18 cellular contexts compared by ENCODE assay signal in the genomic region with DNA sequence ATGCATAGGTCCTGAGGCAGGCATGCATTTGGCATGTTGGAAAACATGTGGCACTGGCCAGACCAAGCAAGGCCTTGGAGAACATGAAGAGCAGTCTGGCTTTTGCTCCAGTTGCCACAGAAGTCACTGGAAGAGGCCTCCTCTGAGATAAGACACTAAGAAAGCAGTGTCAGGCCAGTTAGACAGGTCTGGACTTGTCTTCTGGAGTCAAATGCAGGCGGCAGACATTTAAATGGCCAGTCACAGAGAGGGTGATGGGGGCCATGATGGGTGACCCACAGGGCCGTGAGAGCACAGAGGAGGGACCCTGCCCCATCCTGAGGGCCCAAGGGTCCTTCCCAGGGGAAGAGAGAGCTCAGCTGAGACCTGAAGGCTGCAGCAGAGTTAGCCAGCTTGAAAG. TPM values are rescaled to one million over a fixed set of nuclear protein-coding genes. Genes with fewer than 3 reads are reported as not detected.
DNase-seq lines count a peak whose midpoint lies in the region; ATAC-seq and TF ChIP-seq lines count a peak whose summit lies in the region.
"Had no signal": no experiment of that assay in that cellular context is flagged by ENCODE, and none has a peak within 500 bp of the region (broad histone marks: within the 10 kb centered on the region; RNA-seq: fewer than 3 reads in every experiment).

No MANE protein-coding gene starts in this region.

- H3K4me1 ChIP-seq in HEK293 (ENCODE audit: control insufficient read depth, insufficient read depth, low read length): no peaks in the 10 kb centered on the region; the same call in 1 of the 2 replicates
- peaks cover 11% of the 10 kb centered on the region for H3K4me1 ChIP-seq in adipocyte (ENCODE audit: control insufficient read depth, insufficient read depth, low read length)
- H3K4me1 ChIP-seq in mesodermal cell (ENCODE audit: control insufficient read depth, insufficient read depth, low read length, poor library complexity, severe bottlenecking): peaks cover 11% of the 10 kb centered on the region

- H3K4me3 ChIP-seq in HEK293 (ENCODE audit: low read depth, low read length) (no peak overlapping the region), adipocyte (ENCODE audit: low read length) (no peak overlapping the region), mesodermal cell (ENCODE audit: extremely low read depth, insufficient read depth, low read length, poor library complexity, severe bottlenecking) (no peak overlapping the region)

- H3K9ac ChIP-seq in adipocyte (ENCODE audit: low read length): peak overlapping the region; percentile 50

- no peaks in the 10 kb centered on the region for H3K9me3 ChIP-seq in HEK293 (ENCODE audit: control insufficient read depth, insufficient read depth, low read depth, low read length)
- H3K9me3 ChIP-seq in adipocyte (ENCODE audit: control insufficient read depth, low read length): no peaks in the 10 kb centered on the region
- H3K9me3 ChIP-seq in mesodermal cell (ENCODE audit: control insufficient read depth, low read length): no peaks in the 10 kb centered on the region

- no peak for TF ChIP-seq CTCF in C4-2B (conservative IDR thresholded peaks at IDR 0.05)
- TF ChIP-seq CTCF in HEK293 (tag by site-specific recombination; IDR thresholded peaks at IDR 0.05): no peak

- POLR2A ChIA-PET in HEK293 (lab: Yijun Ruan, JAX): interaction anchor here (0.7 kb wide), 1 partner anchor 263 kb away, joined by 3 read pairs; no protein-coding TSS in a partner anchor

- no peaks in the 10 kb centered on the region for H3K27me3 ChIP-seq in adipocyte (replicated peaks; ENCODE audit: control insufficient read depth, insufficient read depth, low read length)

- 31 to 33% methylated on average over 2 of the region's 2 CpGs for WGBS in mesodermal cell (ENCODE audit: insufficient coverage in 2 of 2), 2 experiments

- DNase-seq in adipocyte (ENCODE audit: low read depth) (no peak), GOT3 (lab: John Stamatoyannopoulos, UW) (no peak), DMS79 treated with DMSO at 0.1 percent for 48 hours (lab: John Stamatoyannopoulos, UW) (no peak), amygdala (lab: John Stamatoyannopoulos, UW) (no peak)
- DNase-seq: activated naive CD4-positive, alpha-beta T cell treated with anti-CD3 and anti-CD28 coated beads, Interleukin-2, amount 50 U/mL, for 16 hours; central memory CD4-positive, alpha-beta T cell; Kasumi-1; NCI-H1694; NCI-H774; nucleus accumbens; RPMI8226; stimulated activated naive CD4-positive, alpha-beta T cell; T-helper 17 cell had no signal

- ATAC-seq in HG03378 (IDR thresholded peaks at IDR 0.05; ENCODE audit: unreplicated experiment): no peak
- ATAC-seq: T-helper 17 cell had no signal

- CTCF ChIA-PET in HEK293 (lab: Yijun Ruan, JAX): interaction anchor here (0.5 to 0.9 kb wide), 2 partner anchors 21 to 50 kb away, joined by 3 to 4 read pairs; no protein-coding TSS in a partner anchor

- H3K36me3 ChIP-seq in HEK293 (ENCODE audit: control insufficient read depth in 2 of 2, insufficient read depth in 1 of 2, low read length in 2 of 2) (no peaks in the 10 kb centered on the region), adipocyte (ENCODE audit: control insufficient read depth, insufficient read depth, low read length, severe bottlenecking) (no peaks in the 10 kb centered on the region), mesodermal cell (ENCODE audit: control insufficient read depth, insufficient read depth, low read length) (no peaks in the 10 kb centered on the region)

- H3K27ac ChIP-seq in C4-2B: peak overlapping the region; percentile 6; the same call in 1 of the 2 replicates
- peak overlapping the region; percentile 72 for H3K27ac ChIP-seq in HEK293 (ENCODE audit: extremely low read depth, low read depth, low read length)
- H3K27ac ChIP-seq in mesodermal cell (ENCODE audit: low read depth, low read length, severe bottlenecking): peak overlapping the region; percentile 80
- H3K27ac ChIP-seq: HL-60 had no signal

TF ChIP-seq in HEK293, 187 proteins besides CTCF, POLR2A, EP300 and RAD21:
- TF ChIP-seq YY2 (tag by site-specific recombination; IDR thresholded peaks at IDR 0.05) (peak; percentile 15; the same call in 1 of the 2 replicates), KLF10 (tag by site-specific recombination; IDR thresholded peaks at IDR 0.05) (no peak), ZNF311 (tag by site-specific recombination; IDR thresholded peaks at IDR 0.05; ENCODE audit: borderline replicate concordance) (no peak), ZNF514 (tag by site-specific recombination; IDR thresholded peaks at IDR 0.05) (no peak), GLIS1 (tag by site-specific recombination; IDR thresholded peaks at IDR 0.05) (peak; percentile 75), ZNF335 (tag by site-specific recombination; conservative IDR thresholded peaks at IDR 0.05) (peak; percentile 39), GLI2 (tag by site-specific recombination; IDR thresholded peaks at IDR 0.05; ENCODE audit: borderline replicate concordance, low read depth) (no peak), ZNF366 (tag by site-specific recombination; conservative IDR thresholded peaks at IDR 0.05) (0 out of 2 replicates have a peak, but pooled peaks have one; percentile 13)
- TF ChIP-seq, protein P1, sequence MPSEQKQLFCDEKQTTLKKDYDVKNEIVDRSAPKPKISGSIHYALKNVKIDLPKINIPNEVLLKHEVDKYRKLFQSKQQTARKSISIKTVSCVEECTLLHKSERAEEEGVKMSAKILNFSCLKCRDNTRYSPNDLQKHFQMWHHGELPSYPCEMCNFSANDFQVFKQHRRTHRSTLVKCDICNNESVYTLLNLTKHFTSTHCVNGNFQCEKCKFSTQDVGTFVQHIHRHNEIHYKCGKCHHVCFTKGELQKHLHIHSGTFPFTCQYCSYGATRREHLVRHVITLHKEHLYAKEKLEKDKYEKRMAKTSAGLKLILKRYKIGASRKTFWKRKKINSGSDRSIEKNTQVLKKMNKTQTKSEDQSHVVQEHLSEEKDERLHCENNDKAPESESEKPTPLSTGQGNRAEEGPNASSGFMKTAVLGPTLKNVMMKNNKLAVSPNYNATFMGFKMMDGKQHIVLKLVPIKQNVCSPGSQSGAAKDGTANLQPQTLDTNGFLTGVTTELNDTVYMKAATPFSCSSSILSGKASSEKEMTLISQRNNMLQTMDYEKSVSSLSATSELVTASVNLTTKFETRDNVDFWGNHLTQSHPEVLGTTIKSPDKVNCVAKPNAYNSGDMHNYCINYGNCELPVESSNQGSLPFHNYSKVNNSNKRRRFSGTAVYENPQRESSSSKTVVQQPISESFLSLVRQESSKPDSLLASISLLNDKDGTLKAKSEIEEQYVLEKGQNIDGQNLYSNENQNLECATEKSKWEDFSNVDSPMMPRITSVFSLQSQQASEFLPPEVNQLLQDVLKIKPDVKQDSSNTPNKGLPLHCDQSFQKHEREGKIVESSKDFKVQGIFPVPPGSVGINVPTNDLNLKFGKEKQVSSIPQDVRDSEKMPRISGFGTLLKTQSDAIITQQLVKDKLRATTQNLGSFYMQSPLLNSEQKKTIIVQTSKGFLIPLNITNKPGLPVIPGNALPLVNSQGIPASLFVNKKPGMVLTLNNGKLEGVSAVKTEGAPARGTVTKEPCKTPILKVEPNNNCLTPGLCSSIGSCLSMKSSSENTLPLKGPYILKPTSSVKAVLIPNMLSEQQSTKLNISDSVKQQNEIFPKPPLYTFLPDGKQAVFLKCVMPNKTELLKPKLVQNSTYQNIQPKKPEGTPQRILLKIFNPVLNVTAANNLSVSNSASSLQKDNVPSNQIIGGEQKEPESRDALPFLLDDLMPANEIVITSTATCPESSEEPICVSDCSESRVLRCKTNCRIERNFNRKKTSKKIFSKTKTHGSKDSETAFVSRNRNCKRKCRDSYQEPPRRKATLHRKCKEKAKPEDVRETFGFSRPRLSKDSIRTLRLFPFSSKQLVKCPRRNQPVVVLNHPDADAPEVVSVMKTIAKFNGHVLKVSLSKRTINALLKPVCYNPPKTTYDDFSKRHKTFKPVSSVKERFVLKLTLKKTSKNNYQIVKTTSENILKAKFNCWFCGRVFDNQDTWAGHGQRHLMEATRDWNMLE (tag by site-specific recombination; conservative IDR thresholded peaks at IDR 0.05; ENCODE audit: low read depth): peak; percentile 49; the same call in 1 of the 2 replicates
- TF ChIP-seq, protein P2, sequence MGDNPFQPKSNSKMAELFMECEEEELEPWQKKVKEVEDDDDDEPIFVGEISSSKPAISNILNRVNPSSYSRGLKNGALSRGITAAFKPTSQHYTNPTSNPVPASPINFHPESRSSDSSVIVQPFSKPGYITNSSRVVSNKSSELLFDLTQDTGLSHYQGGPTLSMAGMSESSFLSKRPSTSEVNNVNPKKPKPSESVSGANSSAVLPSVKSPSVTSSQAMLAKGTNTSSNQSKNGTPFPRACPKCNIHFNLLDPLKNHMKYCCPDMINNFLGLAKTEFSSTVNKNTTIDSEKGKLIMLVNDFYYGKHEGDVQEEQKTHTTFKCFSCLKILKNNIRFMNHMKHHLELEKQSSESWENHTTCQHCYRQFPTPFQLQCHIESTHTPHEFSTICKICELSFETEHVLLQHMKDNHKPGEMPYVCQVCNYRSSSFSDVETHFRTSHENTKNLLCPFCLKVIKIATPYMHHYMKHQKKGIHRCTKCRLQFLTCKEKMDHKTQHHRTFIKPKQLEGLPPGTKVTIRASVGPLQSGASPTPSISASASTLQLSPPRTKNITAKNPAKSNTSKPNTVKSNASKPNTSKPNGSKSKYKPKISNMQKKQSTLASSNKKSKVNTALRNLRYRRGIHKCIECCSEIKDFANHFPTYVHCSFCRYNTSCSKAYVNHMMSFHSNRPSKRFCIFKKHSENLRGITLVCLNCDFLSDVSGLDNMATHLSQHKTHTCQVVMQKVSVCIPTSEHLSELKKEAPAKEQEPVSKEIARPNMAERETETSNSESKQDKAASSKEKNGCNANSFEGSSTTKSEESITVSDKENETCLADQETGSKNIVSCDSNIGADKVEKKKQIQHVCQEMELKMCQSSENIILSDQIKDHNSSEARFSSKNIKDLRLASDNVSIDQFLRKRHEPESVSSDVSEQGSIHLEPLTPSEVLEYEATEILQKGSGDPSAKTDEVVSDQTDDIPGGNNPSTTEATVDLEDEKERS (tag by site-specific recombination; IDR thresholded peaks at IDR 0.05): 0 out of 2 replicates have a peak, but pooled peaks have one; percentile 28

RNA-seq across cellular contexts. Expression of gene ADA, which starts 26.7 kb away (rescaled TPM):
- 82.4 TPM for polyA plus RNA-seq in mesodermal cell (2013, experiment 1 of 2)
- 68.3 TPM for polyA plus RNA-seq in mesodermal cell (2013, experiment 2 of 2)

RNA-seq across cellular contexts. Expression of gene CCN5, which starts 36.9 kb away (rescaled TPM):
- polyA plus RNA-seq in mesodermal cell (2013, experiment 1 of 2): not detected
- not detected for polyA plus RNA-seq in mesodermal cell (2013, experiment 2 of 2)

Comparison
In these comparisons a context has a peak if more than half of its experiments do, and no peak if none do; other contexts are left out.
1. H3K27ac ChIP-seq: peak in every context shown above with its lines; median percentile 80 in mesodermal cell; 72 in HEK293; 6 in C4-2B.